ENCODE assay signal across 29 cellular contexts in the genomic region with DNA sequence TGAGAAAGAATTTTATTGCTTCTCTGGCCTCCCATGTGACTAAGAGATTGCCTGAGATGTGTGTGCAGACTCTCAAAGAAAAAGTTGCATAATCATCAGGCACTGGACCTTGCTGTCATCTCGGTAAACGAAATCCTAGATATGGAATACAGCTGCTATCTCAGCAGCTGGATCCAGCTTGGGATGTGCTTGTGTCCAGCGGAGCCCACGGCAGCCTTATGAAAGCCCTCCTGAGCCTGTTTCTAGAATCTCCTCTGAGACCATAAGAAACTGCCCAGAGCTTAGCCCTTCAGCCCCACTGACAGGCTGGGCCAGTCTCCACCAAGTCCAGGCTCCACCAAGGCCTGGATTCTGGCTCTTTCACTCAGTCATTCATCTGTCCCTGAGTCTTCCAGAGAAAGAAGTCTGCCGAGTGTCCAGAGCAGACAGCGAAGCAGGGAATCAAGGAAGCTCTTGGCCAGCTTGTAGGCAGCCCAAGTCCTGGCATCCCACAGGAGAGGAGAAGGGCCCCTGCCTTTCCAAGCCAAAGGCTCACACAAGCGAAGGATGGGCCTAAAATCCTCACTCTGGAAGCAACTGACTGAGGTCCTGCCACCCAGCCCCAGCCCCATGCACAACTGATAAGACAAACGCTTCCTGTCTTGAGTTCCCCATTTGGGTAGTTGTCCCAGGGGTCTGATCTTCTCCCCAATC.
A peak's percentile ranks its signal among the peaks of the same experiment; 100 is the strongest.
DNase-seq lines count a peak whose midpoint lies in the region; ATAC-seq, FAIRE-seq and TF ChIP-seq lines count a peak whose summit lies in the region.
"Had no signal": no experiment of that assay in that cellular context is flagged by ENCODE, and none has a peak within 500 bp of the region (broad histone marks: within the 10 kb centered on the region; RNA-seq: fewer than 3 reads in every experiment).

No MANE protein-coding gene starts in this region.

- H3K36me3 Mint-ChIP-seq in astrocyte (ENCODE audit: low read depth, unreplicated experiment): peaks cover 16% of the 10 kb centered on the region
- H3K36me3 Mint-ChIP-seq in effector memory CD8-positive, alpha-beta T cell (ENCODE audit: insufficient read depth): no peaks in the 10 kb centered on the region
- H3K36me3 Mint-ChIP-seq: activated naive CD8-positive, alpha-beta T cell treated with anti-CD3 and anti-CD28 coated beads for 36 hours; CD4-positive, alpha-beta memory T cell; naive thymus-derived CD8-positive, alpha-beta T cell had no signal

- peak; percentile 40 for DNase-seq in NB4 (ENCODE audit: low read depth)
- no peak for DNase-seq in astrocyte (ENCODE audit: low read depth)
- peak; percentile 34 for DNase-seq in left cardiac atrium
- peak; percentile 76 for DNase-seq in sigmoid colon
- DNase-seq in foreskin keratinocyte: no peak
- DNase-seq in effector memory CD8-positive, alpha-beta T cell: no peak
- DNase-seq in COLO668 (lab: John Stamatoyannopoulos, UW; ENCODE audit: unreplicated experiment): no peak
- no peak for DNase-seq in SIG-M5 (lab: John Stamatoyannopoulos, UW)
- DNase-seq: activated B cell treated with CpG ODN at 0.5 μM for 24 hours; activated CD4-positive, alpha-beta T cell treated with anti-CD3 and anti-CD28 coated beads, Interleukin-2, amount 50 U/mL, for 48 hours; activated CD8-positive, alpha-beta memory T cell treated with anti-CD3 and anti-CD28 coated beads, Interleukin-2, amount 50 U/mL, for 48 hours; activated naive CD8-positive, alpha-beta T cell treated with anti-CD3 and anti-CD28 coated beads for 36 hours; cortex of kidney; DMS153; mesendoderm; naive thymus-derived CD8-positive, alpha-beta T cell; NCI-H1048; NCI-H2029; NCI-H446; stimulated activated CD4-positive, alpha-beta T cell treated with anti-CD3 and anti-CD28 coated beads, Interleukin-4, amount 100 ng/mL, for 24 hours; stimulated activated naive CD4-positive, alpha-beta T cell treated with Interleukin-2 at 50 U/mL for 16 hours; T-helper 17 cell; tibial artery had no signal

- H3K9me3 Mint-ChIP-seq in astrocyte (ENCODE audit: unreplicated experiment): no peaks in the 10 kb centered on the region
- no peaks in the 10 kb centered on the region for H3K9me3 Mint-ChIP-seq in effector memory CD8-positive, alpha-beta T cell
- H3K9me3 Mint-ChIP-seq: activated B cell treated with CpG ODN at 0.5 μM for 24 hours; activated naive CD8-positive, alpha-beta T cell treated with anti-CD3 and anti-CD28 coated beads for 36 hours; CD4-positive, alpha-beta memory T cell; naive thymus-derived CD8-positive, alpha-beta T cell had no signal

- WGBS in sigmoid colon, 2 donors: 75 to 89% methylated on average over 8 of the region's 8 CpGs

- H3K79me2 ChIP-seq in astrocyte (ENCODE audit: insufficient read depth, low read length): no peaks in the 10 kb centered on the region

- H3K27me3 ChIP-seq in astrocyte (ENCODE audit: insufficient read depth, low read length) (no peaks in the 10 kb centered on the region), sigmoid colon (no peaks in the 10 kb centered on the region), foreskin keratinocyte (peaks cover 3% of the 10 kb centered on the region)
- H3K27me3 ChIP-seq: tibial artery had no signal

- H3K4me1 ChIP-seq in astrocyte (ENCODE audit: insufficient read depth, low read length): no peaks in the 10 kb centered on the region
- H3K4me1 ChIP-seq in sigmoid colon: no peaks in the 10 kb centered on the region
- no peaks in the 10 kb centered on the region for H3K4me1 ChIP-seq in foreskin keratinocyte
- H3K4me1 ChIP-seq: HAP-1, tibial artery had no signal

- H3K9ac ChIP-seq in astrocyte (ENCODE audit: low read length): no peak overlapping the region
- H3K9ac ChIP-seq: KMS-11 had no signal

- H3K27ac ChIP-seq in astrocyte (ENCODE audit: low read depth, low read length) (no peak overlapping the region), sigmoid colon (peak overlapping the region in 1 of 4 donors; percentile 28), foreskin keratinocyte (no peak overlapping the region)
- H3K27ac ChIP-seq: KMS-11, tibial artery had no signal

- no peak overlapping the region for H3K4me3 ChIP-seq in NB4 (ENCODE audit: low read depth, low read length)
- H3K4me3 ChIP-seq in astrocyte (ENCODE audit: insufficient read depth, low read depth, low read length): no peak overlapping the region
- no peak overlapping the region for H3K4me3 ChIP-seq in sigmoid colon
- H3K4me3 ChIP-seq: HAP-1, tibial artery had no signal

- peaks cover 17% of the 10 kb centered on the region for H3K4me1 Mint-ChIP-seq in astrocyte (ENCODE audit: low read depth, unreplicated experiment)
- H3K4me1 Mint-ChIP-seq in effector memory CD8-positive, alpha-beta T cell (ENCODE audit: low read depth in 2 of 2): no peaks in the 10 kb centered on the region
- H3K4me1 Mint-ChIP-seq: activated B cell treated with CpG ODN at 0.5 μM for 24 hours; activated naive CD8-positive, alpha-beta T cell treated with anti-CD3 and anti-CD28 coated beads for 36 hours; CD4-positive, alpha-beta memory T cell; naive thymus-derived CD8-positive, alpha-beta T cell had no signal

- no peak for TF ChIP-seq POLR2A in NB4 (IDR thresholded peaks at IDR 0.05; ENCODE audit: extremely low read depth, insufficient read length)
- TF ChIP-seq POLR2A in sigmoid colon (IDR thresholded peaks at IDR 0.05): no peak

- ATAC-seq in left cardiac atrium: peak; percentile 59 to 90
- ATAC-seq in foreskin keratinocyte: no peak
- ATAC-seq in effector memory CD8-positive, alpha-beta T cell (replicated peaks): no peak
- ATAC-seq: naive thymus-derived CD8-positive, alpha-beta T cell; Panc1; T-helper 17 cell had no signal

- peak overlapping the region; percentile 53 for H3K27ac Mint-ChIP-seq in astrocyte (ENCODE audit: unreplicated experiment)
- H3K27ac Mint-ChIP-seq in effector memory CD8-positive, alpha-beta T cell: no peak overlapping the region
- H3K27ac Mint-ChIP-seq: activated B cell treated with CpG ODN at 0.5 μM for 24 hours; activated naive CD8-positive, alpha-beta T cell treated with anti-CD3 and anti-CD28 coated beads for 36 hours; CD4-positive, alpha-beta memory T cell; naive thymus-derived CD8-positive, alpha-beta T cell; T-helper 17 cell had no signal

- no peaks in the 10 kb centered on the region for H3K9me3 ChIP-seq in astrocyte (ENCODE audit: insufficient read depth, low read depth, low read length)
- no peaks in the 10 kb centered on the region for H3K9me3 ChIP-seq in sigmoid colon
- H3K9me3 ChIP-seq: HAP-1, tibial artery had no signal

- TF ChIP-seq CTCF in NB4 (IDR thresholded peaks at IDR 0.05; ENCODE audit: low read depth, low read length) (no peak), astrocyte (IDR thresholded peaks at IDR 0.05; ENCODE audit: insufficient read depth, low read depth, low read length) (no peak), sigmoid colon (IDR thresholded peaks at IDR 0.05) (no peak), foreskin keratinocyte (conservative IDR thresholded peaks at IDR 0.05) (no peak)

- H2AFZ ChIP-seq in astrocyte (ENCODE audit: low read depth, low read length): no peak overlapping the region

- H3K36me3 ChIP-seq in astrocyte (ENCODE audit: insufficient read depth, low read length) (no peaks in the 10 kb centered on the region), sigmoid colon (no peaks in the 10 kb centered on the region)
- H3K36me3 ChIP-seq: HAP-1, tibial artery had no signal

- H3K4me2 ChIP-seq in astrocyte (ENCODE audit: low read length): no peak overlapping the region
- H3K4me2 ChIP-seq: KMS-11 had no signal

- H3K4me3 Mint-ChIP-seq in astrocyte (ENCODE audit: unreplicated experiment): no peak overlapping the region
- no peak overlapping the region for H3K4me3 Mint-ChIP-seq in effector memory CD8-positive, alpha-beta T cell
- H3K4me3 Mint-ChIP-seq: activated B cell treated with CpG ODN at 0.5 μM for 24 hours; activated naive CD8-positive, alpha-beta T cell treated with anti-CD3 and anti-CD28 coated beads for 36 hours; CD4-positive, alpha-beta memory T cell; naive thymus-derived CD8-positive, alpha-beta T cell; T-helper 17 cell had no signal

- peaks cover under 1% of the 10 kb centered on the region for H4K20me1 ChIP-seq in astrocyte (ENCODE audit: insufficient read depth, low read length)

- no peaks in the 10 kb centered on the region for H3K27me3 Mint-ChIP-seq in astrocyte (ENCODE audit: low read depth, unreplicated experiment)
- H3K27me3 Mint-ChIP-seq in effector memory CD8-positive, alpha-beta T cell: peaks cover 6 to 9% of the 10 kb centered on the region in 2 donors
- H3K27me3 Mint-ChIP-seq: activated B cell treated with CpG ODN at 0.5 μM for 24 hours; activated naive CD8-positive, alpha-beta T cell treated with anti-CD3 and anti-CD28 coated beads for 36 hours; CD4-positive, alpha-beta memory T cell had no signal

- FAIRE-seq in astrocyte (lab: Jason Lieb, UNC): no peak
- FAIRE-seq: G401.6, keratinocyte had no signal

- intact Hi-C loops in left cardiac atrium (cut with DNase I): no loop called here
- intact Hi-C loops in sigmoid colon (cut with DNase I): no loop called here

- TF ChIP-seq EP300 in sigmoid colon (IDR thresholded peaks at IDR 0.05): no peak

Comparison
In these comparisons a context has a peak if more than half of its experiments do, and no peak if none do; other contexts are left out.
1. DNase-seq: peak in NB4 (single experiment), left cardiac atrium (single experiment) and sigmoid colon (single experiment); none in astrocyte (single experiment), foreskin keratinocyte (0 of 2), effector memory CD8-positive, alpha-beta T cell (0 of 3), COLO668 (single experiment) and SIG-M5 (single experiment).
2. ATAC-seq: peak in left cardiac atrium (2 of 2); none in foreskin keratinocyte (single experiment) and effector memory CD8-positive, alpha-beta T cell (single experiment).